ENCODE assay signal across 9 cellular contexts in genomic region chr3:114902691-114903101, GRCh38.
A peak's percentile ranks its signal among the peaks of the same experiment; 100 is the strongest.
DNase-seq lines count a peak whose midpoint lies in the region; ATAC-seq, FAIRE-seq and TF ChIP-seq lines count a peak whose summit lies in the region.
"Had no signal": no experiment of that assay in that cellular context is flagged by ENCODE, and none has a peak within 500 bp of the region (broad histone marks: within the 10 kb centered on the region; RNA-seq: fewer than 3 reads in every experiment).

No MANE protein-coding gene starts in this region.

- no peak for ATAC-seq in CD4-positive, alpha-beta T cell (ENCODE audit: poor library complexity)

- H3K27ac ChIP-seq in CD4-positive, alpha-beta T cell (ENCODE audit: low read depth, low read length), result no peak overlapping the region
- no peak overlapping the region for H3K27ac ChIP-seq in spleen

- no peak for DNase-seq in GM19239 (ENCODE audit: insufficient read length, low spot score)
- peak; percentile 39 for DNase-seq in HK-2 (ENCODE audit: unreplicated experiment)
- DNase-seq in erythroblast (lab: John Stamatoyannopoulos, UW), result peak; percentile 44 to 63
- DNase-seq in CD4-positive, alpha-beta T cell, result no peak
- no peak for DNase-seq in UCSD-AML1 (lab: John Stamatoyannopoulos, UW; ENCODE audit: unreplicated experiment)
- DNase-seq in stimulated activated CD4-positive, alpha-beta T cell treated with anti-CD3 and anti-CD28 coated beads, Interleukin-2, amount 100 ng/mL, for 48 hours, result no peak
- no peak for DNase-seq in spleen

- CTCF ChIA-PET in CD4-positive, alpha-beta T cell (lab: Charles Lee), result no interaction called here

- H3K4me1 ChIP-seq in spleen, result peaks cover 0 to 28% (median 0%) of the 10 kb centered on the region in 6 donors

- H3K4me3 ChIP-seq in spleen, result no peak overlapping the region

- FAIRE-seq in GM19239 (lab: Jason Lieb, UNC), result peak; percentile 11

- peaks cover 2% of the 10 kb centered on the region for H3K36me3 Mint-ChIP-seq in nephron (ENCODE audit: low read depth)
- peaks cover 19% of the 10 kb centered on the region for H3K36me3 Mint-ChIP-seq in CD4-positive, alpha-beta T cell (ENCODE audit: low read depth)

- TF ChIP-seq POLR2A in erythroblast (IDR thresholded peaks at IDR 0.05; ENCODE audit: low read length) (no peak), spleen (IDR thresholded peaks at IDR 0.05) (no peak)

- H3K9me3 ChIP-seq in CD4-positive, alpha-beta T cell (ENCODE audit: control insufficient read depth, low read length), result no peaks in the 10 kb centered on the region
- H3K9me3 ChIP-seq in spleen, result no peaks in the 10 kb centered on the region

- TF ChIP-seq CTCF in nephron (IDR thresholded peaks at IDR 0.05; ENCODE audit: unreplicated experiment in 3 of 3), result no peak
- no peak for TF ChIP-seq CTCF in CD4-positive, alpha-beta T cell (IDR thresholded peaks at IDR 0.05)
- TF ChIP-seq CTCF in spleen (IDR thresholded peaks at IDR 0.05 in 8 of 11, conservative IDR thresholded peaks at IDR 0.05 in 3 of 11), result no peak

- peaks cover 23% of the 10 kb centered on the region for H3K4me1 Mint-ChIP-seq in nephron
- H3K4me1 Mint-ChIP-seq in CD4-positive, alpha-beta T cell (ENCODE audit: low read depth), result peaks cover 16% of the 10 kb centered on the region

- peaks cover under 1% of the 10 kb centered on the region for H3K9me3 Mint-ChIP-seq in nephron
- no peaks in the 10 kb centered on the region for H3K9me3 Mint-ChIP-seq in CD4-positive, alpha-beta T cell

- POLR2A ChIA-PET in CD4-positive, alpha-beta T cell (lab: Charles Lee), result interaction anchor here (0.6 kb wide), 1 partner anchor 1223 kb away, joined by 5 read pairs; no protein-coding TSS in a partner anchor

- no peaks in the 10 kb centered on the region for H3K27me3 ChIP-seq in CD4-positive, alpha-beta T cell (ENCODE audit: control insufficient read depth, insufficient read depth, low read length)
- no peaks in the 10 kb centered on the region for H3K27me3 ChIP-seq in spleen (replicated peaks in 1 of 7)

- H3K36me3 ChIP-seq in spleen, result peaks cover 0 to 8% (median 0%) of the 10 kb centered on the region in 6 donors

- H3K27me3 Mint-ChIP-seq in nephron (ENCODE audit: low read depth), result no peaks in the 10 kb centered on the region
- H3K27me3 Mint-ChIP-seq in CD4-positive, alpha-beta T cell, result no peaks in the 10 kb centered on the region
- H3K27me3 Mint-ChIP-seq: dendritic cell treated with granulocyte-macrophage colony-stimulating factor and Interleukin-4, amounts not matched to agents 40 ng/mL and 50 ng/mL, for 4 days had no signal

- intact Hi-C loops in CD4-positive, alpha-beta T cell (cut with DNase I, micrococcal nuclease), result no loop called here
- intact Hi-C loops in spleen (cut with DNase I; ENCODE audit: low total_unique reads), result no loop called here

- no peak overlapping the region for H3K4me3 Mint-ChIP-seq in nephron
- no peak overlapping the region for H3K4me3 Mint-ChIP-seq in CD4-positive, alpha-beta T cell
- H3K4me3 Mint-ChIP-seq: dendritic cell treated with granulocyte-macrophage colony-stimulating factor and Interleukin-4, amounts not matched to agents 40 ng/mL and 50 ng/mL, for 4 days had no signal

- H3K27ac Mint-ChIP-seq in nephron, result peak overlapping the region; percentile 74 to 91 (median 87)
- H3K27ac Mint-ChIP-seq in CD4-positive, alpha-beta T cell, result no peak overlapping the region
- H3K27ac Mint-ChIP-seq: dendritic cell treated with granulocyte-macrophage colony-stimulating factor and Interleukin-4, amounts not matched to agents 40 ng/mL and 50 ng/mL, for 4 days had no signal

Comparison
In these comparisons a context has a peak if more than half of its experiments do, and no peak if none do; other contexts are left out.
1. DNase-seq: peak in HK-2 (single experiment) and erythroblast (2 of 2); none in GM19239 (single experiment), CD4-positive, alpha-beta T cell (0 of 10), UCSD-AML1 (single experiment), stimulated activated CD4-positive, alpha-beta T cell treated with anti-CD3 and anti-CD28 coated beads, Interleukin-2, amount 100 ng/mL, for 48 hours (0 of 2) and spleen (single experiment).